In the genomic region with DNA sequence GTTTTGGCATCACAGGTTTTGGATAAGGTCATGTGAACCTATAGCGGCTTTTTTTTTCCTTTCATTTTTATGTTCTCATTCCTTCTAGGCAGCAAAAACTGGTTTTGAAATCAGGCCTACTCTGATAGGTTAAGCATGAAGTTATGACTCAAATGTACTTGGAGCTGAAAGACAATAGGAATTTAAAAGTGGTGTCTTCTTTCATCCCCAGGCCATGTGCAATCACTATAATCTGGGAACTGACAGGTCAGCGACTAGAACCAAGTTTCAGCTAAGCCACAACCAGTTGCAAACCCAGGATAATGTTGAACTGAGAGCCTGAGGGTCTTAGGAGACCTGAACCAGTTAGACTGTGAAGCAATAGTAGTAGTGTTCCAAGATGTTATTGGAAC, we compare ENCODE assay signal across 12 cellular contexts.
DNase-seq lines count a peak whose midpoint lies in the region; ATAC-seq and TF ChIP-seq lines count a peak whose summit lies in the region.
"Had no signal": no experiment of that assay in that cellular context is flagged by ENCODE, and none has a peak within 500 bp of the region (broad histone marks: within the 10 kb centered on the region; RNA-seq: fewer than 3 reads in every experiment).

No MANE protein-coding gene starts in this region.

- no peaks in the 10 kb centered on the region for H3K9me3 Mint-ChIP-seq in activated CD8-positive, alpha-beta T cell treated with anti-CD3 and anti-CD28 coated beads, Interleukin-2, amount 10 ng/mL, durations not matched to agents 7 days and 5 days (ENCODE audit: insufficient read depth)

- peaks cover 28% of the 10 kb centered on the region for H3K4me1 ChIP-seq in RWPE2 (ENCODE audit: insufficient read depth, poor library complexity, severe bottlenecking)
- peaks cover 9 to 15% (median 12%) of the 10 kb centered on the region in 3 donors for H3K4me1 ChIP-seq in skeletal muscle tissue (ENCODE audit: control insufficient read depth in 3 of 3, insufficient read depth in 3 of 3, low read length in 3 of 3)
- H3K4me1 ChIP-seq: prostate gland had no signal

- H3K27ac ChIP-seq in RWPE2 (ENCODE audit: poor library complexity, severe bottlenecking) (peak overlapping the region; percentile 72), skeletal muscle tissue (ENCODE audit: low read depth, low read length) (peak overlapping the region; percentile 91)
- H3K27ac ChIP-seq: prostate gland had no signal

- POLR2A ChIA-PET in activated CD8-positive, alpha-beta T cell treated with anti-CD3 and anti-CD28 coated beads, Interleukin-2, amount 10 ng/mL, durations not matched to agents 7 days and 5 days (lab: Charles Lee) = no interaction called here

- peak; percentile 92 for DNase-seq in HCEC 1CT
- DNase-seq in RWPE2 (ENCODE audit: low spot score) = no peak
- peak; percentile 82 for DNase-seq in fibroblast of the conjunctiva (ENCODE audit: low read depth)
- no peak for DNase-seq in AG08396 (ENCODE audit: low spot score)
- DNase-seq in activated CD8-positive, alpha-beta T cell treated with anti-CD3 and anti-CD28 coated beads, Interleukin-2, amount 10 ng/mL, durations not matched to agents 7 days and 5 days = no peak
- no peak for DNase-seq in mucosa of gallbladder (ENCODE audit: low spot score)
- DNase-seq: DMS153, MV-4-11, substantia nigra had no signal

- H3K9me3 ChIP-seq in RWPE2 (ENCODE audit: severe bottlenecking) (no peaks in the 10 kb centered on the region), skeletal muscle tissue (ENCODE audit: control insufficient read depth in 3 of 3, low read length in 3 of 3) (no peaks in the 10 kb centered on the region)
- H3K9me3 ChIP-seq: prostate gland had no signal

- CTCF ChIA-PET in activated CD8-positive, alpha-beta T cell treated with anti-CD3 and anti-CD28 coated beads, Interleukin-2, amount 10 ng/mL, durations not matched to agents 7 days and 5 days (lab: Charles Lee) = no interaction called here

- no peaks in the 10 kb centered on the region for H3K4me1 Mint-ChIP-seq in activated CD8-positive, alpha-beta T cell treated with anti-CD3 and anti-CD28 coated beads, Interleukin-2, amount 10 ng/mL, durations not matched to agents 7 days and 5 days (ENCODE audit: low read depth)

- peak overlapping the region in 1 of 3 donors; percentile 7 for H3K9ac ChIP-seq in skeletal muscle tissue (ENCODE audit: low read depth in 1 of 3, low read length in 3 of 3)

- ATAC-seq in RWPE2 (ENCODE audit: low read depth) = peak; percentile 98
- no peak for ATAC-seq in GM19328 (IDR thresholded peaks at IDR 0.05; ENCODE audit: unreplicated experiment)
- no peak for ATAC-seq in activated CD8-positive, alpha-beta T cell treated with anti-CD3 and anti-CD28 coated beads, Interleukin-2, amount 10 ng/mL, durations not matched to agents 7 days and 5 days

- H3K36me3 ChIP-seq in RWPE2 (ENCODE audit: low read depth) = no peaks in the 10 kb centered on the region
- no peaks in the 10 kb centered on the region for H3K36me3 ChIP-seq in skeletal muscle tissue (ENCODE audit: control insufficient read depth in 3 of 3, insufficient read depth in 3 of 3, low read length in 3 of 3)
- H3K36me3 ChIP-seq: prostate gland had no signal

- H3K4me3 ChIP-seq in RWPE2 (ENCODE audit: severe bottlenecking) = no peak overlapping the region
- no peak overlapping the region for H3K4me3 ChIP-seq in skeletal muscle tissue (ENCODE audit: low read length in 3 of 3)
- H3K4me3 ChIP-seq: prostate gland had no signal

- H3K27me3 Mint-ChIP-seq in activated CD8-positive, alpha-beta T cell treated with anti-CD3 and anti-CD28 coated beads, Interleukin-2, amount 10 ng/mL, durations not matched to agents 7 days and 5 days (ENCODE audit: low read depth) = no peaks in the 10 kb centered on the region

- H3K4me3 Mint-ChIP-seq in activated CD8-positive, alpha-beta T cell treated with anti-CD3 and anti-CD28 coated beads, Interleukin-2, amount 10 ng/mL, durations not matched to agents 7 days and 5 days = no peak overlapping the region

- H3K27me3 ChIP-seq in RWPE2 (ENCODE audit: insufficient read depth, poor library complexity, severe bottlenecking) (no peaks in the 10 kb centered on the region), skeletal muscle tissue (ENCODE audit: control insufficient read depth in 3 of 3, insufficient read depth in 3 of 3, low read length in 3 of 3) (no peaks in the 10 kb centered on the region)

- no peak overlapping the region for H3K27ac Mint-ChIP-seq in activated CD8-positive, alpha-beta T cell treated with anti-CD3 and anti-CD28 coated beads, Interleukin-2, amount 10 ng/mL, durations not matched to agents 7 days and 5 days

- H3K36me3 Mint-ChIP-seq in activated CD8-positive, alpha-beta T cell treated with anti-CD3 and anti-CD28 coated beads, Interleukin-2, amount 10 ng/mL, durations not matched to agents 7 days and 5 days (ENCODE audit: low read depth) = peaks cover 3% of the 10 kb centered on the region

- TF ChIP-seq CTCF in RWPE2 (IDR thresholded peaks at IDR 0.05; ENCODE audit: poor library complexity, severe bottlenecking) = no peak

Comparison
In these comparisons a context has a peak if more than half of its experiments do, and no peak if none do; other contexts are left out.
1. DNase-seq: peak in HCEC 1CT (single experiment) and fibroblast of the conjunctiva (single experiment); none in RWPE2 (single experiment), AG08396 (single experiment), activated CD8-positive, alpha-beta T cell treated with anti-CD3 and anti-CD28 coated beads, Interleukin-2, amount 10 ng/mL, durations not matched to agents 7 days and 5 days (single experiment) and mucosa of gallbladder (single experiment).